ENCODE assay signal across 2 cellular contexts in genomic region chr12:12032260-12032761, GRCh38.
A peak's percentile ranks its signal among the peaks of the same experiment; 100 is the strongest.
TF ChIP-seq lines count a peak whose summit lies in the region.

No MANE protein-coding gene starts in this region.

TF ChIP-seq in GM23338, 12 proteins besides CTCF, POLR2A, EP300 and RAD21 (continued from another document):
- TF ChIP-seq EZH2phosphoT487 (IDR thresholded peaks at IDR 0.05; ENCODE audit: unreplicated experiment) = no peak
- no peak for TF ChIP-seq CREB1 (CRISPR knock-in tag; IDR thresholded peaks at IDR 0.05; ENCODE audit: low read depth)
- TF ChIP-seq STAT1 (IDR thresholded peaks at IDR 0.05; ENCODE audit: unreplicated experiment) = no peak

TF ChIP-seq in GM12878, 131 proteins besides CTCF, POLR2A, EP300 and RAD21 (continues in another document):
- TF ChIP-seq IRF5 (IDR thresholded peaks at IDR 0.05; ENCODE audit: borderline replicate concordance) = no peak
- no peak for TF ChIP-seq BCL3 (IDR thresholded peaks at IDR 0.05; ENCODE audit: borderline replicate concordance, insufficient read depth, low read depth, low read length, poor library complexity, severe bottlenecking)
- no peak for TF ChIP-seq SUZ12 (IDR thresholded peaks at IDR 0.05; ENCODE audit: unreplicated experiment)
- TF ChIP-seq MLLT1 (IDR thresholded peaks at IDR 0.05) = peak; percentile 3; the same call in 1 of the 2 replicates
- no peak for TF ChIP-seq ZBTB11 (CRISPR knock-in tag; IDR thresholded peaks at IDR 0.05)
- TF ChIP-seq PAX8 (IDR thresholded peaks at IDR 0.05) = no peak
- TF ChIP-seq SRF (IDR thresholded peaks at IDR 0.05; ENCODE audit: low read depth in 2 of 2, low read length in 2 of 2) = no peak
- TF ChIP-seq HDGF (IDR thresholded peaks at IDR 0.05) = no peak
- peak; percentile 62; the same call in 1 of the 2 replicates for TF ChIP-seq PAX5 (IDR thresholded peaks at IDR 0.05; ENCODE audit: borderline replicate concordance, low read depth, low read length)
- no peak for TF ChIP-seq SIN3A (IDR thresholded peaks at IDR 0.05; ENCODE audit: low read depth, low read length)
- no peak for TF ChIP-seq LARP7 (IDR thresholded peaks at IDR 0.05)
- no peak for TF ChIP-seq BCLAF1 (IDR thresholded peaks at IDR 0.05)
- TF ChIP-seq ZNF217 (IDR thresholded peaks at IDR 0.05) = no peak
- peak; percentile 87; the same call in 2 of the 3 replicates for TF ChIP-seq POU2F2 (IDR thresholded peaks at IDR 0.05; ENCODE audit: borderline replicate concordance, low read depth, low read length)
- 0 out of 2 replicates have a peak, but pooled peaks have one; percentile 5 for TF ChIP-seq IRF4 (IDR thresholded peaks at IDR 0.05; ENCODE audit: low read depth, low read length)
- TF ChIP-seq ETV6 (conservative IDR thresholded peaks at IDR 0.05 in 1 of 2, IDR thresholded peaks at IDR 0.05 in 1 of 2; ENCODE audit: borderline replicate concordance in 1 of 2, low read depth in 1 of 2) = peak in 1 of 2 experiments; percentile 55; a peak in 1 of 4 replicates
- no peak for TF ChIP-seq ASH2L (IDR thresholded peaks at IDR 0.05; ENCODE audit: borderline replicate concordance, low read depth)
- no peak for TF ChIP-seq FOXM1 (IDR thresholded peaks at IDR 0.05; ENCODE audit: low read depth, low read length)
- TF ChIP-seq KLF5 (IDR thresholded peaks at IDR 0.05; ENCODE audit: partially characterized antibody) = no peak
- TF ChIP-seq MXI1 (IDR thresholded peaks at IDR 0.05; ENCODE audit: low read depth, low read length) = no peak
- no peak for TF ChIP-seq BRCA1 (IDR thresholded peaks at IDR 0.05; ENCODE audit: low read depth, low read length)
- no peak for TF ChIP-seq BACH1 (IDR thresholded peaks at IDR 0.05; ENCODE audit: borderline replicate concordance)
- no peak for TF ChIP-seq PKNOX1 (IDR thresholded peaks at IDR 0.05)
- no peak for TF ChIP-seq MYB (IDR thresholded peaks at IDR 0.05; ENCODE audit: borderline replicate concordance, low read depth, low read length)
- no peak for TF ChIP-seq YBX1 (IDR thresholded peaks at IDR 0.05)
- no peak for TF ChIP-seq ZNF207 (IDR thresholded peaks at IDR 0.05; ENCODE audit: borderline replicate concordance)
- TF ChIP-seq EED (IDR thresholded peaks at IDR 0.05; ENCODE audit: low read depth) = peak; percentile 71; the same call in 1 of the 2 replicates
- no peak for TF ChIP-seq MYC (IDR thresholded peaks at IDR 0.05; ENCODE audit: insufficient read depth, insufficient read length, insufficient replicate concordance, low read length, severe bottlenecking)
- TF ChIP-seq TCF7 (IDR thresholded peaks at IDR 0.05; ENCODE audit: borderline replicate concordance) = no peak
- no peak for TF ChIP-seq IRF3 (IDR thresholded peaks at IDR 0.05)
- TF ChIP-seq STAT1 (conservative IDR thresholded peaks at IDR 0.05) = no peak
- no peak for TF ChIP-seq USF2 (IDR thresholded peaks at IDR 0.05; ENCODE audit: borderline replicate concordance, low read depth, low read length)
- no peak for TF ChIP-seq E2F8 (IDR thresholded peaks at IDR 0.05; ENCODE audit: low read depth, partially characterized antibody)
- no peak for TF ChIP-seq FOS (IDR thresholded peaks at IDR 0.05; ENCODE audit: borderline replicate concordance, extremely low read depth, insufficient read length)
- TF ChIP-seq SUPT20H (IDR thresholded peaks at IDR 0.05; ENCODE audit: borderline replicate concordance, control insufficient read depth, low read depth, low read length) = no peak
- no peak for TF ChIP-seq SKIL (IDR thresholded peaks at IDR 0.05; ENCODE audit: low read depth, poor library complexity, severe bottlenecking)
- TF ChIP-seq FOXK2 (IDR thresholded peaks at IDR 0.05) = no peak
